In genomic region chr1:85581138-85581801, GRCh38 we compare ENCODE assay signal across 1 cellular context.
TF ChIP-seq lines count a peak whose summit lies in the region.

No MANE protein-coding gene starts in this region.

TF ChIP-seq in H1, 55 proteins besides CTCF, POLR2A, EP300 and RAD21:
- TF ChIP-seq TAF7 (optimal IDR thresholded peaks at IDR 0.05; ENCODE audit: borderline replicate concordance, low read depth, low read length) (peak; percentile 93), FOSL1 (IDR thresholded peaks at IDR 0.05; ENCODE audit: insufficient read depth, low read depth, low read length) (peak; percentile 50; the same call in 1 of the 2 replicates), CREB1 (IDR thresholded peaks at IDR 0.05) (peak; percentile 8), TEAD4 (IDR thresholded peaks at IDR 0.05; ENCODE audit: low read depth, low read length) (peak; percentile 61), BRCA1 (IDR thresholded peaks at IDR 0.05; ENCODE audit: low read depth, low read length) (no peak), USF2 (IDR thresholded peaks at IDR 0.05; ENCODE audit: low read length) (0 out of 2 replicates have a peak, but pooled peaks have one; percentile 16), KDM1A (IDR thresholded peaks at IDR 0.05; ENCODE audit: borderline replicate concordance, low read length) (no peak), SP1 (IDR thresholded peaks at IDR 0.05; ENCODE audit: low read depth, low read length) (peak; percentile 19; the same call in 1 of the 2 replicates), SUZ12 (IDR thresholded peaks at IDR 0.05; ENCODE audit: low read length) (no peak), ATF3 (IDR thresholded peaks at IDR 0.05; ENCODE audit: insufficient read depth, low read depth, low read length) (no peak), CHD2 (IDR thresholded peaks at IDR 0.05; ENCODE audit: low read length) (no peak), EGR1 (IDR thresholded peaks at IDR 0.05; ENCODE audit: borderline replicate concordance, low read depth, low read length) (no peak), NRF1 (IDR thresholded peaks at IDR 0.05; ENCODE audit: low read depth, low read length) (no peak), HDAC6 (IDR thresholded peaks at IDR 0.05; ENCODE audit: low read depth, low read length) (no peak), JUN (IDR thresholded peaks at IDR 0.05; ENCODE audit: low read depth, low read length) (no peak), CBX8 (IDR thresholded peaks at IDR 0.05; ENCODE audit: borderline replicate concordance, low read depth, low read length) (no peak), POU5F1 (IDR thresholded peaks at IDR 0.05; ENCODE audit: low read depth, low read length) (no peak), MAX (IDR thresholded peaks at IDR 0.05) (peak; percentile 58), TBP (IDR thresholded peaks at IDR 0.05; ENCODE audit: low read depth, low read length) (peak; percentile 39), SAP30 (IDR thresholded peaks at IDR 0.05; ENCODE audit: insufficient read depth, insufficient replicate concordance, low read length) (no peak), GTF2F1 (IDR thresholded peaks at IDR 0.05; ENCODE audit: borderline replicate concordance, low read depth, low read length) (no peak), SIRT6 (IDR thresholded peaks at IDR 0.05; ENCODE audit: low read length) (peak; percentile 2), POLR2AphosphoS5 (IDR thresholded peaks at IDR 0.05; ENCODE audit: low read depth, low read length) (peak; percentile 75), ATF2 (IDR thresholded peaks at IDR 0.05; ENCODE audit: low read length) (peak; percentile 69; the same call in 1 of the 2 replicates), CHD1 (IDR thresholded peaks at IDR 0.05; ENCODE audit: low read depth, low read length) (0 out of 2 replicates have a peak, but pooled peaks have one; percentile 39), SIN3A (conservative IDR thresholded peaks at IDR 0.05 in 1 of 2, IDR thresholded peaks at IDR 0.05 in 1 of 2; ENCODE audit: low read depth in 1 of 2, low read length in 2 of 2) (0 out of 4 replicates have a peak, but pooled peaks of 1 of the 2 experiments have one; percentile 66), CTBP2 (IDR thresholded peaks at IDR 0.05; ENCODE audit: borderline replicate concordance, insufficient read depth, insufficient read length, low read length) (no peak), KDM4A (IDR thresholded peaks at IDR 0.05; ENCODE audit: low read depth, low read length, severe bottlenecking) (peak; percentile 40), ASH2L (IDR thresholded peaks at IDR 0.05; ENCODE audit: low read length) (peak; percentile 91), CHD7 (IDR thresholded peaks at IDR 0.05; ENCODE audit: insufficient replicate concordance, low read length) (no peak), TAF1 (IDR thresholded peaks at IDR 0.05; ENCODE audit: low read depth, low read length) (peak; percentile 60), YY1 (IDR thresholded peaks at IDR 0.05; ENCODE audit: low read depth, low read length) (no peak)
